ENCODE assay signal across 22 cellular contexts in the genomic region with DNA sequence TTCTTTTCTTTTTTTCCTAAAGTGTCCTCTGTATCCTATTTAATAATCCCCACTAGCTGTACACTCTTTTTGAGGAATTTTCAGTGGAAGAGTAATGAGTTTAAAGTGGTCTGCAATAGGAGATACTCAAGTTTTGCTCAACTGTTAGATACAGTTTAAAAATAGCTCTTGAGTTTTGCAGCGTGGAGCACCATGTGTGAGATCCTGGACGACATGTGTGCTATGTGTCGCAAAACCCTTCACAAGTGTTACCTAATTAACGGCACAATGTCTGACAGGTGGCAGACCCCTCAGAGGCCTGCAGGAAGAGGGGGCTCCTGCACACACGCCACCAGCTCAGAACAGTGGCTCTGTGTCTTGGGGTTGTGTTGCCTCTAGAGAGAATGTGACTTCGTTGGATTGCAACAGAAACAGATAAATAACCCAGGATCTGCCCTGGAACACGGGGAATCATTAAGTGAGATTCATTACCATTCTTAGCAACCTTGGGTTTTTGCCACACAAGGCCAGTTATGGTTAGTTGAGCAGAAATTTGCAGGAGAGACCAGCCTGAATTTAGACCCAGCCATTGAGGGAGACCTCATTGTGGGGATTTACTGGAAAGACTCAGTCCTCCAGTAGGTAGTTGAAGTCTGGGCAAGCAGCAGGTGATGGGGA.
DNase-seq lines count a peak whose midpoint lies in the region; ATAC-seq and TF ChIP-seq lines count a peak whose summit lies in the region.
"Had no signal": no experiment of that assay in that cellular context is flagged by ENCODE, and none has a peak within 500 bp of the region (broad histone marks: within the 10 kb centered on the region; RNA-seq: fewer than 3 reads in every experiment).

No MANE protein-coding gene starts in this region.

- peaks cover 0 to 26% of the 10 kb centered on the region in 2 donors for H3K4me1 ChIP-seq in right atrium auricular region
- peaks cover 0 to 62% (median 33%) of the 10 kb centered on the region in 9 donors for H3K4me1 ChIP-seq in heart right ventricle
- H3K4me1 ChIP-seq in thyroid gland: peaks cover 53 to 83% of the 10 kb centered on the region in 2 donors
- H3K4me1 ChIP-seq: BLaER1 had no signal

- intact Hi-C loops in Right ventricle myocardium inferior (cut with DNase I) (no loop called here), heart right ventricle (cut with DNase I) (loop anchor here in 1 of 10 donors (5.0 kb wide), 1 partner anchor 46 kb away; no protein-coding TSS in a partner anchor), thyroid gland (cut with DNase I) (no loop called here)

- ATAC-seq in Right ventricle myocardium inferior: peak; percentile 33
- ATAC-seq in heart right ventricle: peak in 6 of 8 donors; percentile 34 to 65 (median 44)
- ATAC-seq: natural killer cell, PC-3, sciatic nerve had no signal

- TF ChIP-seq POLR2A in thyroid gland (IDR thresholded peaks at IDR 0.05): no peak

- H3K4me3 ChIP-seq in right atrium auricular region: no peak overlapping the region
- H3K4me3 ChIP-seq in heart right ventricle: no peak overlapping the region
- no peak overlapping the region for H3K4me3 ChIP-seq in thyroid gland (replicated peaks in 1 of 3)
- no peak overlapping the region for H3K4me3 ChIP-seq in coronary artery
- H3K4me3 ChIP-seq: BLaER1, cardiac muscle cell, ovary had no signal

- H3K36me3 ChIP-seq in right atrium auricular region (no peaks in the 10 kb centered on the region), heart right ventricle (no peaks in the 10 kb centered on the region), thyroid gland (no peaks in the 10 kb centered on the region)
- H3K36me3 ChIP-seq: BLaER1, cardiac muscle cell, ovary had no signal

- H3K9me3 ChIP-seq in right atrium auricular region (no peaks in the 10 kb centered on the region), heart right ventricle (no peaks in the 10 kb centered on the region), thyroid gland (no peaks in the 10 kb centered on the region)
- H3K9me3 ChIP-seq: BLaER1, ovary had no signal

- TF ChIP-seq CTCF in right atrium auricular region (IDR thresholded peaks at IDR 0.05): no peak
- no peak for TF ChIP-seq CTCF in heart right ventricle (IDR thresholded peaks at IDR 0.05)
- no peak for TF ChIP-seq CTCF in thyroid gland (IDR thresholded peaks at IDR 0.05)
- TF ChIP-seq CTCF in coronary artery (IDR thresholded peaks at IDR 0.05): no peak

- DNase-seq in Right ventricle myocardium inferior (ENCODE audit: missing footprints) (no peak), right atrium auricular region (ENCODE audit: low spot score) (no peak), SIG-M5 treated with dmso at 0.1 percent for 504 hours (lab: John Stamatoyannopoulos, UW; ENCODE audit: unreplicated experiment) (peak; percentile 88), heart right ventricle (no peak), thyroid gland (no peak), AG08396 (ENCODE audit: low spot score) (no peak), germinal center (ENCODE audit: low spot score) (no peak), coronary artery (ENCODE audit: low spot score) (no peak)
- DNase-seq: activated CD4-positive, alpha-beta T cell treated with anti-CD3 and anti-CD28 coated beads for 4 hours; activated naive CD4-positive, alpha-beta T cell treated with Interleukin-2 at 50 U/mL for 16 hours; activated T-cell treated with anti-CD3 and anti-CD28 coated beads, Interleukin-2, amount 50 U/mL, for 48 hours; amniotic stem cell; EL; natural killer cell; NCI-H2107; NCI-H526 treated with DMSO at 0.1 percent for 48 hours; ovary; PC-3 had no signal

- H3K27me3 ChIP-seq in right atrium auricular region: no peaks in the 10 kb centered on the region
- no peaks in the 10 kb centered on the region for H3K27me3 ChIP-seq in heart right ventricle
- no peaks in the 10 kb centered on the region for H3K27me3 ChIP-seq in thyroid gland
- H3K27me3 ChIP-seq: BLaER1, cardiac muscle cell, foreskin keratinocyte, ovary had no signal

- H3K27ac ChIP-seq in right atrium auricular region: no peak overlapping the region
- H3K27ac ChIP-seq in heart right ventricle: peak overlapping the region in 2 of 10 donors; percentile 0 to 33
- peak overlapping the region; percentile 65 to 98 (median 81) for H3K27ac ChIP-seq in thyroid gland
- H3K27ac ChIP-seq in coronary artery: peak overlapping the region in 1 of 2 donors; percentile 10
- H3K27ac ChIP-seq: BLaER1, cardiac muscle cell, foreskin keratinocyte, ovary had no signal

- 57 to 58% methylated on average over 7 of the region's 7 CpGs for whole genome bisulfite sequencing in heart right ventricle, 2 donors
- 51 to 62% methylated on average over 7 of the region's 7 CpGs for WGBS in thyroid gland, 2 donors

Comparison
In these comparisons a context has a peak if more than half of its experiments do, and no peak if none do; other contexts are left out.
1. H3K27ac ChIP-seq: peak in thyroid gland (3 of 3); none in right atrium auricular region (0 of 2).